In the genomic region with DNA sequence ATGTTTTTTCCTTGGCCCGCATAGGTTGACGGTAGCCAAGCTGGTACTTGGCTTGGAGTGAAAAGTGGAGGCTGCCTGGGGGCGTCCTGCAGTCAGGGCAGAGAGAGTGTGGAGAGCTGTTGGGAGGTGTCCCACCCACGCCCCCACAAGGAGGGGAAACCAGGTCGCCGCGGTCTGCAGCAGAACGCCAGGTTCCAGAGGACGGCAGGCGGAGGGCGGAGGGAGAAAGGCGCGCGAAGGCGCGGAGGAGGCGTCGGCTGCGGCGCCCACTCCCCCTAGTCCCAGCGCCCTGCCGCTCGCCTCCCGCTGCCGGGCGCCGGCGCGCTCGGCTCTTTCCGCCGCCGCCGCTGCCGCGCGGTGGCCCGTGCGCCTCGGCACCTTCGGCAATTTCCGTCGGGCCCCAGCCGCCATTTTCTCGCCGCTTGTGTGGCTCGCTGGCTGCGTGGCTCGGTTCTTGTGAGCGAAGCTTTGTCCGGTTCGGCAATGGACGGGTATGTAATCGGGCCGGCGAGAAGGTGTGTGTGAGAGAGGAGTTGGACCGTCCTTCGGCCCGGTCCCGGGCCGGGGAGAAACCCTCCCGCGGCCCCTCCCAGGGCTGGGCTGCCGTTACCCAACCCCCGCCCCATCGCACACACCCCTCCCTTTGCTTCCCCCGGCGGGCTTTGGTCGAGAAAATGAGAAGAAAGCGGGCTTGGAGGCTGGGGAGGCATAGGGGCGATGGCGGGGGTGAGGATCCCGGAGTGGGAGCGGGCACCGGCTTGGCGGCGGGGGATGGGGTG, we compare ENCODE assay signal across 1 cellular context.
TF ChIP-seq lines count a peak whose summit lies in the region.

A gene with protein sequence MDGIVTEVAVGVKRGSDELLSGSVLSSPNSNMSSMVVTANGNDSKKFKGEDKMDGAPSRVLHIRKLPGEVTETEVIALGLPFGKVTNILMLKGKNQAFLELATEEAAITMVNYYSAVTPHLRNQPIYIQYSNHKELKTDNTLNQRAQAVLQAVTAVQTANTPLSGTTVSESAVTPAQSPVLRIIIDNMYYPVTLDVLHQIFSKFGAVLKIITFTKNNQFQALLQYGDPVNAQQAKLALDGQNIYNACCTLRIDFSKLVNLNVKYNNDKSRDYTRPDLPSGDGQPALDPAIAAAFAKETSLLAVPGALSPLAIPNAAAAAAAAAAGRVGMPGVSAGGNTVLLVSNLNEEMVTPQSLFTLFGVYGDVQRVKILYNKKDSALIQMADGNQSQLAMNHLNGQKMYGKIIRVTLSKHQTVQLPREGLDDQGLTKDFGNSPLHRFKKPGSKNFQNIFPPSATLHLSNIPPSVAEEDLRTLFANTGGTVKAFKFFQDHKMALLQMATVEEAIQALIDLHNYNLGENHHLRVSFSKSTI (plus strand): TSS at position 403 of the 779 bp plus-strand sequence. CDS start 81 bp downstream, at position 484.

TF ChIP-seq in HEK293, 187 proteins besides CTCF, POLR2A, EP300 and RAD21 (continued from another document and continues in another):
- TF ChIP-seq, protein P1, sequence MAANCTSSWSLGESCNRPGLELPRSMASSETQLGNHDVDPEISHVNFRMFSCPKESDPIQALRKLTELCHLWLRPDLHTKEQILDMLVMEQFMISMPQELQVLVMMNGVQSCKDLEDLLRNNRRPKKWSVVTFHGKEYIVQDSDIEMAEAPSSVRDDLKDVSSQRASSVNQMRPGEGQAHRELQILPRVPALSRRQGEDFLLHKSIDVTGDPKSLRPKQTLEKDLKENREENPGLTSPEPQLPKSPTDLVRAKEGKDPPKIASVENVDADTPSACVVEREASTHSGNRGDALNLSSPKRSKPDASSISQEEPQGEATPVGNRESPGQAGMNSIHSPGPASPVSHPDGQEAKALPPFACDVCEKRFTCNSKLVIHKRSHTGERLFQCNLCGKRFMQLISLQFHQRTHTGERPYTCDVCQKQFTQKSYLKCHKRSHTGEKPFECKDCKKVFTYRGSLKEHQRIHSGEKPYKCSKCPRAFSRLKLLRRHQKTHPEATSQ (tag by site-specific recombination; IDR thresholded peaks at IDR 0.05): no peak
- TF ChIP-seq KLF10 (tag by site-specific recombination; IDR thresholded peaks at IDR 0.05) (peak; percentile 76; the same call in 1 of the 2 replicates), ZNF433 (tag by site-specific recombination; IDR thresholded peaks at IDR 0.05; ENCODE audit: low read depth) (no peak), ZNF518A (tag by site-specific recombination; conservative IDR thresholded peaks at IDR 0.05; ENCODE audit: low read depth) (no peak), ZNF239 (tag by site-specific recombination; IDR thresholded peaks at IDR 0.05) (no peak), MYNN (tag by site-specific recombination; IDR thresholded peaks at IDR 0.05; ENCODE audit: borderline replicate concordance) (no peak), ZNF354C (tag by site-specific recombination; IDR thresholded peaks at IDR 0.05; ENCODE audit: borderline replicate concordance, low read depth) (no peak), ZNF626 (tag by site-specific recombination; IDR thresholded peaks at IDR 0.05) (0 out of 2 replicates have a peak, but pooled peaks have one; percentile 46), ZNF660 (tag by site-specific recombination; IDR thresholded peaks at IDR 0.05) (no peak; the same call in 1 of the 2 replicates), SETDB1 (IDR thresholded peaks at IDR 0.05; ENCODE audit: insufficient read length, low read length) (no peak), BCL11B (tag by site-specific recombination; IDR thresholded peaks at IDR 0.05; ENCODE audit: low read depth) (no peak), HIC1 (tag by site-specific recombination; IDR thresholded peaks at IDR 0.05) (no peak), ZNF837 (tag by site-specific recombination; IDR thresholded peaks at IDR 0.05) (no peak), ZNF654 (tag by site-specific recombination; IDR thresholded peaks at IDR 0.05; ENCODE audit: low read depth) (no peak), ZNF341 (tag by site-specific recombination; IDR thresholded peaks at IDR 0.05; ENCODE audit: low read depth) (no peak), ZNF571 (tag by site-specific recombination; IDR thresholded peaks at IDR 0.05) (no peak), ZNF558 (tag by site-specific recombination; IDR thresholded peaks at IDR 0.05) (no peak), ZNF132 (tag by site-specific recombination; IDR thresholded peaks at IDR 0.05; ENCODE audit: borderline replicate concordance) (no peak), ZNF513 (tag by site-specific recombination; IDR thresholded peaks at IDR 0.05) (no peak), ZNF302 (tag by site-specific recombination; IDR thresholded peaks at IDR 0.05; ENCODE audit: low read depth) (no peak)
- TF ChIP-seq, protein P2, sequence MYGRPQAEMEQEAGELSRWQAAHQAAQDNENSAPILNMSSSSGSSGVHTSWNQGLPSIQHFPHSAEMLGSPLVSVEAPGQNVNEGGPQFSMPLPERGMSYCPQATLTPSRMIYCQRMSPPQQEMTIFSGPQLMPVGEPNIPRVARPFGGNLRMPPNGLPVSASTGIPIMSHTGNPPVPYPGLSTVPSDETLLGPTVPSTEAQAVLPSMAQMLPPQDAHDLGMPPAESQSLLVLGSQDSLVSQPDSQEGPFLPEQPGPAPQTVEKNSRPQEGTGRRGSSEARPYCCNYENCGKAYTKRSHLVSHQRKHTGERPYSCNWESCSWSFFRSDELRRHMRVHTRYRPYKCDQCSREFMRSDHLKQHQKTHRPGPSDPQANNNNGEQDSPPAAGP (tag by site-specific recombination; IDR thresholded peaks at IDR 0.05): no peak
- TF ChIP-seq, protein P3, sequence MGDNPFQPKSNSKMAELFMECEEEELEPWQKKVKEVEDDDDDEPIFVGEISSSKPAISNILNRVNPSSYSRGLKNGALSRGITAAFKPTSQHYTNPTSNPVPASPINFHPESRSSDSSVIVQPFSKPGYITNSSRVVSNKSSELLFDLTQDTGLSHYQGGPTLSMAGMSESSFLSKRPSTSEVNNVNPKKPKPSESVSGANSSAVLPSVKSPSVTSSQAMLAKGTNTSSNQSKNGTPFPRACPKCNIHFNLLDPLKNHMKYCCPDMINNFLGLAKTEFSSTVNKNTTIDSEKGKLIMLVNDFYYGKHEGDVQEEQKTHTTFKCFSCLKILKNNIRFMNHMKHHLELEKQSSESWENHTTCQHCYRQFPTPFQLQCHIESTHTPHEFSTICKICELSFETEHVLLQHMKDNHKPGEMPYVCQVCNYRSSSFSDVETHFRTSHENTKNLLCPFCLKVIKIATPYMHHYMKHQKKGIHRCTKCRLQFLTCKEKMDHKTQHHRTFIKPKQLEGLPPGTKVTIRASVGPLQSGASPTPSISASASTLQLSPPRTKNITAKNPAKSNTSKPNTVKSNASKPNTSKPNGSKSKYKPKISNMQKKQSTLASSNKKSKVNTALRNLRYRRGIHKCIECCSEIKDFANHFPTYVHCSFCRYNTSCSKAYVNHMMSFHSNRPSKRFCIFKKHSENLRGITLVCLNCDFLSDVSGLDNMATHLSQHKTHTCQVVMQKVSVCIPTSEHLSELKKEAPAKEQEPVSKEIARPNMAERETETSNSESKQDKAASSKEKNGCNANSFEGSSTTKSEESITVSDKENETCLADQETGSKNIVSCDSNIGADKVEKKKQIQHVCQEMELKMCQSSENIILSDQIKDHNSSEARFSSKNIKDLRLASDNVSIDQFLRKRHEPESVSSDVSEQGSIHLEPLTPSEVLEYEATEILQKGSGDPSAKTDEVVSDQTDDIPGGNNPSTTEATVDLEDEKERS (tag by site-specific recombination; IDR thresholded peaks at IDR 0.05): no peak
- TF ChIP-seq, protein P4, sequence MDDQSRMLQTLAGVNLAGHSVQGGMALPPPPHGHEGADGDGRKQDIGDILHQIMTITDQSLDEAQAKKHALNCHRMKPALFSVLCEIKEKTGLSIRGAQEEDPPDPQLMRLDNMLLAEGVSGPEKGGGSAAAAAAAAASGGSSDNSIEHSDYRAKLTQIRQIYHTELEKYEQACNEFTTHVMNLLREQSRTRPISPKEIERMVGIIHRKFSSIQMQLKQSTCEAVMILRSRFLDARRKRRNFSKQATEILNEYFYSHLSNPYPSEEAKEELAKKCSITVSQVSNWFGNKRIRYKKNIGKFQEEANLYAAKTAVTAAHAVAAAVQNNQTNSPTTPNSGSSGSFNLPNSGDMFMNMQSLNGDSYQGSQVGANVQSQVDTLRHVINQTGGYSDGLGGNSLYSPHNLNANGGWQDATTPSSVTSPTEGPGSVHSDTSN (CRISPR knock-in tag; IDR thresholded peaks at IDR 0.05): 0 out of 2 replicates have a peak, but pooled peaks have one; percentile 38
- TF ChIP-seq, protein P5, sequence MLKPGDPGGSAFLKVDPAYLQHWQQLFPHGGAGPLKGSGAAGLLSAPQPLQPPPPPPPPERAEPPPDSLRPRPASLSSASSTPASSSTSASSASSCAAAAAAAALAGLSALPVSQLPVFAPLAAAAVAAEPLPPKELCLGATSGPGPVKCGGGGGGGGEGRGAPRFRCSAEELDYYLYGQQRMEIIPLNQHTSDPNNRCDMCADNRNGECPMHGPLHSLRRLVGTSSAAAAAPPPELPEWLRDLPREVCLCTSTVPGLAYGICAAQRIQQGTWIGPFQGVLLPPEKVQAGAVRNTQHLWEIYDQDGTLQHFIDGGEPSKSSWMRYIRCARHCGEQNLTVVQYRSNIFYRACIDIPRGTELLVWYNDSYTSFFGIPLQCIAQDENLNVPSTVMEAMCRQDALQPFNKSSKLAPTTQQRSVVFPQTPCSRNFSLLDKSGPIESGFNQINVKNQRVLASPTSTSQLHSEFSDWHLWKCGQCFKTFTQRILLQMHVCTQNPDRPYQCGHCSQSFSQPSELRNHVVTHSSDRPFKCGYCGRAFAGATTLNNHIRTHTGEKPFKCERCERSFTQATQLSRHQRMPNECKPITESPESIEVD (tag by site-specific recombination; IDR thresholded peaks at IDR 0.05): no peak
- TF ChIP-seq, protein P6, sequence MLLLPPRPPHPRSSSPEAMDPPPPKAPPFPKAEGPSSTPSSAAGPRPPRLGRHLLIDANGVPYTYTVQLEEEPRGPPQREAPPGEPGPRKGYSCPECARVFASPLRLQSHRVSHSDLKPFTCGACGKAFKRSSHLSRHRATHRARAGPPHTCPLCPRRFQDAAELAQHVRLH (tag by site-specific recombination; IDR thresholded peaks at IDR 0.05): no peak
